In genomic region chr22:36678477-36678876, GRCh38 we compare ENCODE assay signal across 39 cellular contexts. TPM values are rescaled to one million over a fixed set of nuclear protein-coding genes. Genes with fewer than 3 reads are reported as not detected.
"Had no signal": no experiment of that assay in that cellular context is flagged by ENCODE, and none has a peak within 500 bp of the region (broad histone marks: within the 10 kb centered on the region; RNA-seq: fewer than 3 reads in every experiment).

No MANE protein-coding gene starts in this region.

- H3K4me3 ChIP-seq: MG63 had no signal

- H3K9me3 ChIP-seq: MG63 had no signal

- H3K36me3 ChIP-seq: MG63 had no signal

- DNase-seq: Karpas-422, Kasumi-1, MG63, MM.1S, MV-4-11, NCI-H1048, NCI-H1092, NCI-H1092 treated with DMSO at 0.1 percent for 48 hours, NCI-H1105, NCI-H1105 treated with DMSO at 0.1 percent for 48 hours, NCI-H1417, NCI-H1417 treated with DMSO at 0.1 percent for 48 hours, NCI-H1436, NCI-H1436 treated with DMSO at 0.1 percent for 48 hours, NCI-H146, NCI-H1694, NCI-H1694 treated with DMSO at 0.1 percent for 48 hours, NCI-H187, NCI-H187 treated with DMSO at 0.1 percent for 48 hours, NCI-H1930, NCI-H2029, NCI-H2029 treated with DMSO at 0.1 percent for 48 hours, NCI-H2081, NCI-H2081 treated with DMSO at 0.1 percent for 48 hours, NCI-H2107, NCI-H2171, NCI-H2171 treated with DMSO at 0.1 percent for 48 hours, NCI-H2227 treated with DMSO at 0.1 percent for 48 hours, NCI-H226, NCI-H345, NCI-H446, NCI-H446 treated with DMSO at 0.1 percent for 48 hours, NCI-H510A, NCI-H510A treated with DMSO at 0.1 percent for 48 hours, NCI-H524 had no signal

RNA-seq across cellular contexts. Expression of gene CACNG2, which starts 25.1 kb away (rescaled TPM):
- total RNA-seq: LHCN-M2, M059J, MCF 10A, NCI-H460 had no signal
